ENCODE assay signal across 1 cellular context in the genomic region with DNA sequence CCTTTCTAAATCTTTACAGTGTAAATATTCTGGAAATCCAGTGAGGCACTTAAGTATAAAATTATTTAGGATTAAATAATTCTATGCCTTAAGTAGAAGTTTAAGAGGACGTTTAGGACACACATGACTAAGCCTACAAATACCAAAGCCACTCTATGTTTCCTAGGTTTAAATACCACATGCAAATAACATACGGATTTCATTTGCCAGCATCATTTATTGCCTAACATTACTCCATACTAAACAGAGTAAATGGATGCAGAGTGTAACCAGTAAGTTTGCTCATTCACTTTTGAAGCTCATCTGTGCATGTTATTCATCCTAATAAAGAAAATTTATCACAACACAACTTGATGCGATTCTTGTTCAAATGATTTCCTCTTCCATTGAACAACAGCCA.
TF ChIP-seq lines count a peak whose summit lies in the region.

No MANE protein-coding gene starts in this region.

TF ChIP-seq in A549, 52 proteins besides CTCF, POLR2A, EP300 and RAD21 (continued from another document):
- TF ChIP-seq KDM5A (IDR thresholded peaks at IDR 0.05) (no peak), FOSL2 (IDR thresholded peaks at IDR 0.05) (no peak), FOSL2 (CRISPR knock-in tag; IDR thresholded peaks at IDR 0.05) (no peak), RNF2 (IDR thresholded peaks at IDR 0.05; ENCODE audit: borderline replicate concordance, low read depth) (no peak), CEBPB (IDR thresholded peaks at IDR 0.05) (no peak), POLR2AphosphoS2 (conservative IDR thresholded peaks at IDR 0.05; ENCODE audit: low read length) (no peak), MYC (IDR thresholded peaks at IDR 0.05; ENCODE audit: borderline replicate concordance, low read length) (no peak), ZFP36 (IDR thresholded peaks at IDR 0.05; ENCODE audit: borderline replicate concordance, partially characterized antibody) (no peak)
- TF ChIP-seq, protein P1, sequence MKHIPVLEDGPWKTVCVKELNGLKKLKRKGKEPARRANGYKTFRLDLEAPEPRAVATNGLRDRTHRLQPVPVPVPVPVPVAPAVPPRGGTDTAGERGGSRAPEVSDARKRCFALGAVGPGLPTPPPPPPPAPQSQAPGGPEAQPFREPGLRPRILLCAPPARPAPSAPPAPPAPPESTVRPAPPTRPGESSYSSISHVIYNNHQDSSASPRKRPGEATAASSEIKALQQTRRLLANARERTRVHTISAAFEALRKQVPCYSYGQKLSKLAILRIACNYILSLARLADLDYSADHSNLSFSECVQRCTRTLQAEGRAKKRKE (CRISPR knock-in tag; IDR thresholded peaks at IDR 0.05; ENCODE audit: low read depth), result no peak
